ENCODE assay signal across 16 cellular contexts in genomic region chr9:42388146-42388690, GRCh38.
DNase-seq lines count a peak whose midpoint lies in the region; ATAC-seq, FAIRE-seq and TF ChIP-seq lines count a peak whose summit lies in the region.
"Had no signal": no experiment of that assay in that cellular context is flagged by ENCODE, and none has a peak within 500 bp of the region (broad histone marks: within the 10 kb centered on the region; RNA-seq: fewer than 3 reads in every experiment).

No MANE protein-coding gene starts in this region.

- no peak for TF ChIP-seq POLR2A in upper lobe of left lung (IDR thresholded peaks at IDR 0.05)

- peaks cover 2% of the 10 kb centered on the region for H3K9me3 Mint-ChIP-seq in activated CD4-positive, alpha-beta T cell treated with anti-CD3 and anti-CD28 coated beads for 36 hours (ENCODE audit: low read depth)
- H3K9me3 Mint-ChIP-seq: effector memory CD8-positive, alpha-beta T cell had no signal

- POLR2A ChIA-PET in activated CD4-positive, alpha-beta T cell treated with anti-CD3 and anti-CD28 coated beads for 36 hours (lab: Charles Lee): interaction anchor here (0.7 kb wide), 1 partner anchor 124 kb away, joined by 18 read pairs; no protein-coding TSS in a partner anchor

- peak; percentile 11 for DNase-seq in activated CD4-positive, alpha-beta T cell treated with anti-CD3 and anti-CD28 coated beads for 36 hours
- no peak for DNase-seq in activated CD4-positive, alpha-beta T cell treated with anti-CD3 and anti-CD28 coated beads for 4 hours
- no peak for DNase-seq in WERI-Rb-1
- DNase-seq in hepatocyte (ENCODE audit: low spot score): peak; percentile 23
- DNase-seq in upper lobe of left lung: no peak
- DNase-seq in small intestine: no peak
- no peak for DNase-seq in AML-193 (lab: John Stamatoyannopoulos, UW)
- DNase-seq: effector memory CD8-positive, alpha-beta T cell; EL; kidney; NCI-H146; NCI-H446 treated with DMSO at 0.1 percent for 48 hours; PC-3; substantia nigra had no signal

- no peaks in the 10 kb centered on the region for H3K36me3 Mint-ChIP-seq in activated CD4-positive, alpha-beta T cell treated with anti-CD3 and anti-CD28 coated beads for 36 hours (ENCODE audit: low read depth)

- H3K27ac Mint-ChIP-seq in activated CD4-positive, alpha-beta T cell treated with anti-CD3 and anti-CD28 coated beads for 36 hours: no peak overlapping the region
- H3K27ac Mint-ChIP-seq: effector memory CD8-positive, alpha-beta T cell had no signal

- H2AFZ ChIP-seq in hepatocyte: no peak overlapping the region

- FAIRE-seq in small intestine (lab: Jason Lieb, UNC): no peak
- FAIRE-seq: kidney had no signal

- no peaks in the 10 kb centered on the region for H4K20me1 ChIP-seq in hepatocyte (ENCODE audit: insufficient read depth, poor library complexity, severe bottlenecking)

- TF ChIP-seq EP300 in upper lobe of left lung (IDR thresholded peaks at IDR 0.05): no peak

- H3K27me3 ChIP-seq in WERI-Rb-1 (ENCODE audit: insufficient read depth, low read depth, severe bottlenecking): no peaks in the 10 kb centered on the region
- H3K27me3 ChIP-seq in hepatocyte: no peaks in the 10 kb centered on the region
- H3K27me3 ChIP-seq in upper lobe of left lung: no peaks in the 10 kb centered on the region
- H3K27me3 ChIP-seq in small intestine (ENCODE audit: control insufficient read depth in 2 of 2, insufficient read depth in 2 of 2, low read length in 2 of 2): no peaks in the 10 kb centered on the region

- H3K4me1 ChIP-seq in hepatocyte (ENCODE audit: insufficient read depth) (no peaks in the 10 kb centered on the region), upper lobe of left lung (no peaks in the 10 kb centered on the region), small intestine (ENCODE audit: control insufficient read depth in 2 of 2, insufficient read depth in 1 of 2, low read depth in 1 of 2, low read length in 1 of 2) (no peaks in the 10 kb centered on the region)

- H3K9me2 ChIP-seq in hepatocyte (replicated peaks; ENCODE audit: insufficient read depth): no peaks in the 10 kb centered on the region

- H3K4me2 ChIP-seq in hepatocyte: no peak overlapping the region

- no peak overlapping the region for H3K4me3 ChIP-seq in WERI-Rb-1 (ENCODE audit: low read depth, low read length)
- no peak overlapping the region for H3K4me3 ChIP-seq in hepatocyte
- no peak overlapping the region for H3K4me3 ChIP-seq in upper lobe of left lung
- no peak overlapping the region for H3K4me3 ChIP-seq in small intestine (ENCODE audit: low read depth in 1 of 2, low read length in 2 of 2)

- CTCF ChIA-PET in activated CD4-positive, alpha-beta T cell treated with anti-CD3 and anti-CD28 coated beads for 36 hours (lab: Charles Lee): no interaction called here

- no peaks in the 10 kb centered on the region for H3K4me1 Mint-ChIP-seq in activated CD4-positive, alpha-beta T cell treated with anti-CD3 and anti-CD28 coated beads for 36 hours

- H3K36me3 ChIP-seq in WERI-Rb-1 (no peaks in the 10 kb centered on the region), hepatocyte (replicated peaks; ENCODE audit: insufficient read depth, low read depth) (no peaks in the 10 kb centered on the region), upper lobe of left lung (no peaks in the 10 kb centered on the region), small intestine (ENCODE audit: control insufficient read depth in 2 of 2, insufficient read depth in 2 of 2, low read length in 2 of 2) (no peaks in the 10 kb centered on the region)

- H3K4me3 Mint-ChIP-seq in activated CD4-positive, alpha-beta T cell treated with anti-CD3 and anti-CD28 coated beads for 36 hours: no peak overlapping the region
- H3K4me3 Mint-ChIP-seq: effector memory CD8-positive, alpha-beta T cell had no signal

- H3K9me3 ChIP-seq in WERI-Rb-1 (ENCODE audit: severe bottlenecking) (peaks cover 5% of the 10 kb centered on the region), hepatocyte (ENCODE audit: low read depth) (no peaks in the 10 kb centered on the region), upper lobe of left lung (no peaks in the 10 kb centered on the region), small intestine (ENCODE audit: control insufficient read depth, low read depth) (no peaks in the 10 kb centered on the region)

- no peak for ATAC-seq in activated CD4-positive, alpha-beta T cell treated with anti-CD3 and anti-CD28 coated beads for 36 hours
- ATAC-seq in upper lobe of left lung (ENCODE audit: low FRiP score in 2 of 2) (peak; percentile 36 to 67), GM18870 (IDR thresholded peaks at IDR 0.05; ENCODE audit: unreplicated experiment) (no peak)
- ATAC-seq: effector memory CD8-positive, alpha-beta T cell; PC-3 had no signal

- H3K27me3 Mint-ChIP-seq in activated CD4-positive, alpha-beta T cell treated with anti-CD3 and anti-CD28 coated beads for 36 hours: no peaks in the 10 kb centered on the region
- H3K27me3 Mint-ChIP-seq: effector memory CD8-positive, alpha-beta T cell had no signal

- H3K79me2 ChIP-seq in hepatocyte: no peaks in the 10 kb centered on the region

- TF ChIP-seq CTCF in WERI-Rb-1 (IDR thresholded peaks at IDR 0.05; ENCODE audit: low read depth, low read length): 0 out of 2 replicates have a peak, but pooled peaks have one; percentile 6
- TF ChIP-seq CTCF in hepatocyte (IDR thresholded peaks at IDR 0.05; ENCODE audit: poor library complexity): no peak
- TF ChIP-seq CTCF in upper lobe of left lung (IDR thresholded peaks at IDR 0.05): no peak

- intact Hi-C loops in activated CD4-positive, alpha-beta T cell treated with anti-CD3 and anti-CD28 coated beads for 36 hours (cut with DNase I, micrococcal nuclease): no loop called here

- H3K27ac ChIP-seq in WERI-Rb-1: no peak overlapping the region
- no peak overlapping the region for H3K27ac ChIP-seq in hepatocyte
- H3K27ac ChIP-seq in upper lobe of left lung: no peak overlapping the region
- H3K27ac ChIP-seq in small intestine (ENCODE audit: low read depth in 1 of 2, low read length in 1 of 2): no peak overlapping the region
- H3K27ac ChIP-seq: 22Rv1 had no signal

- 86% methylated on average over 3 of the region's 3 CpGs for WGBS in hepatocyte (ENCODE audit: low lambda C conversion rate, missing lambda C conversion rate)
- WGBS in upper lobe of left lung, 2 donors: 84 to 86% methylated on average over 3 of the region's 3 CpGs
- 79 to 85% (median 85%) methylated on average over 3 of the region's 3 CpGs for WGBS in small intestine, 3 donors

Comparison
In these comparisons a context has a peak if more than half of its experiments do, and no peak if none do; other contexts are left out.
1. DNase-seq: peak in activated CD4-positive, alpha-beta T cell treated with anti-CD3 and anti-CD28 coated beads for 36 hours (single experiment) and hepatocyte (single experiment); none in activated CD4-positive, alpha-beta T cell treated with anti-CD3 and anti-CD28 coated beads for 4 hours (0 of 2), WERI-Rb-1 (single experiment), upper lobe of left lung (0 of 2), small intestine (single experiment) and AML-193 (0 of 2).
2. ATAC-seq: peak in upper lobe of left lung (2 of 2); none in activated CD4-positive, alpha-beta T cell treated with anti-CD3 and anti-CD28 coated beads for 36 hours (single experiment) and GM18870 (single experiment).